In genomic region chr15:59333401-59334062, GRCh38 we compare ENCODE assay signal across 1 cellular context.
TF ChIP-seq lines count a peak whose summit lies in the region.

No MANE protein-coding gene starts in this region.

TF ChIP-seq in GM12878, 131 proteins besides CTCF, POLR2A, EP300 and RAD21:
- TF ChIP-seq BCLAF1 (IDR thresholded peaks at IDR 0.05) (no peak), NRF1 (conservative IDR thresholded peaks at IDR 0.05; ENCODE audit: low read depth, low read length) (no peak), RUNX3 (IDR thresholded peaks at IDR 0.05; ENCODE audit: low read length) (peak; percentile 62), ETV6 (conservative IDR thresholded peaks at IDR 0.05 in 1 of 2, IDR thresholded peaks at IDR 0.05 in 1 of 2; ENCODE audit: borderline replicate concordance in 1 of 2, low read depth in 1 of 2) (peak in 1 of 2 experiments; percentile 37; a peak in 1 of 4 replicates), ZNF384 (IDR thresholded peaks at IDR 0.05; ENCODE audit: borderline replicate concordance, low read depth, low read length) (no peak), USF2 (IDR thresholded peaks at IDR 0.05; ENCODE audit: borderline replicate concordance, low read depth, low read length) (no peak), HDAC6 (IDR thresholded peaks at IDR 0.05; ENCODE audit: unreplicated experiment) (no peak), IKZF2 (IDR thresholded peaks at IDR 0.05) (0 out of 4 replicates have a peak, but pooled peaks of 1 of the 2 experiments have one; percentile 6)
